ENCODE assay signal across 8 cellular contexts in genomic region chr16:89815639-89816348, GRCh38. TPM values are rescaled to one million over a fixed set of nuclear protein-coding genes. Genes with fewer than 3 reads are reported as not detected.
DNase-seq lines count a peak whose midpoint lies in the region; ATAC-seq and TF ChIP-seq lines count a peak whose summit lies in the region.

No MANE protein-coding gene starts in this region.

- H3K27me3 ChIP-seq in fibroblast of lung (ENCODE audit: control insufficient read depth, insufficient read depth, low read length) (no peaks in the 10 kb centered on the region), sigmoid colon (peaks cover 0 to 15% (median 0%) of the 10 kb centered on the region in 3 donors)

- peak; percentile 20 for ATAC-seq in GM18861 (IDR thresholded peaks at IDR 0.05; ENCODE audit: unreplicated experiment)
- peak; percentile 29 for ATAC-seq in HG03103 (IDR thresholded peaks at IDR 0.05; ENCODE audit: low read depth, unreplicated experiment)

- peak overlapping the region; percentile 68 for H2AFZ ChIP-seq in fibroblast of lung (ENCODE audit: low read length)

- H3K36me3 ChIP-seq in fibroblast of lung (ENCODE audit: control insufficient read depth, insufficient read depth, low read length) (no peaks in the 10 kb centered on the region), sigmoid colon (no peaks in the 10 kb centered on the region)

- WGBS in sigmoid colon, 2 donors, result 3 to 5% methylated on average over 65 of the region's 65 CpGs

- peak overlapping the region; percentile 47 for H3K27ac ChIP-seq in fibroblast of lung (ENCODE audit: insufficient read depth, low read length)
- H3K27ac ChIP-seq in sigmoid colon, result peak overlapping the region in 1 of 4 donors; percentile 91

- peaks cover 20% of the 10 kb centered on the region for H3K79me2 ChIP-seq in fibroblast of lung (ENCODE audit: control insufficient read depth, insufficient read depth, low read length)

- intact Hi-C loops in sigmoid colon (cut with DNase I), result loop anchor here (5.0 kb wide), 1 partner anchor 57 kb away; the partner anchor contains the start of gene TCF25

- H3K9me3 ChIP-seq in fibroblast of lung (ENCODE audit: control insufficient read depth, insufficient read depth, low read depth, low read length) (no peaks in the 10 kb centered on the region), sigmoid colon (no peaks in the 10 kb centered on the region)

- H3K4me2 ChIP-seq in fibroblast of lung (ENCODE audit: extremely low read depth, insufficient read depth, low read length), result peak overlapping the region; percentile 97

- DNase-seq in AG10803 (ENCODE audit: low read depth) (no peak), SKM-1 treated with dmso at 0.1 percent for 144 hours (lab: John Stamatoyannopoulos, UW; ENCODE audit: unreplicated experiment) (peak; percentile 26), fibroblast of lung (ENCODE audit: low read depth in 2 of 2) (no peak), sigmoid colon (no peak), NCI-H187 treated with DMSO at 0.1 percent for 48 hours (lab: John Stamatoyannopoulos, UW) (no peak), AG08395 (ENCODE audit: low spot score) (no peak)

- H3K4me3 ChIP-seq in AG10803 (ENCODE audit: low read length), result peak overlapping the region; percentile 56
- peak overlapping the region; percentile 59 to 84 (median 74) for H3K4me3 ChIP-seq in fibroblast of lung (replicated peaks in 1 of 4; ENCODE audit: control extremely low read depth in 1 of 4, insufficient read depth in 1 of 4, low read depth in 3 of 4, low read length in 4 of 4)
- peak overlapping the region in 3 of 4 donors; percentile 62 to 76 (median 69) for H3K4me3 ChIP-seq in sigmoid colon

- no peaks in the 10 kb centered on the region for H4K20me1 ChIP-seq in fibroblast of lung (ENCODE audit: control insufficient read depth, extremely low read depth, insufficient read depth, low read length)

- TF ChIP-seq EP300 in sigmoid colon (IDR thresholded peaks at IDR 0.05), result no peak

- peak overlapping the region; percentile 86 for H3K9ac ChIP-seq in fibroblast of lung (ENCODE audit: insufficient read depth, low read length)

- TF ChIP-seq POLR2A in sigmoid colon (IDR thresholded peaks at IDR 0.05), result no peak

- H3K4me1 ChIP-seq in fibroblast of lung (ENCODE audit: control insufficient read depth, extremely low read depth, insufficient read depth, low read length) (no peaks in the 10 kb centered on the region), sigmoid colon (peaks cover 0 to 19% (median 16%) of the 10 kb centered on the region in 4 donors)

- TF ChIP-seq CTCF in AG10803 (conservative IDR thresholded peaks at IDR 0.05; ENCODE audit: low read length), result no peak
- TF ChIP-seq CTCF in fibroblast of lung (conservative IDR thresholded peaks at IDR 0.05 in 1 of 2, IDR thresholded peaks at IDR 0.05 in 1 of 2; ENCODE audit: low read depth in 1 of 2, low read length in 2 of 2), result no peak
- no peak for TF ChIP-seq CTCF in sigmoid colon (IDR thresholded peaks at IDR 0.05)

RNA-seq across cellular contexts. Expression of gene FANCA, which starts 0.7 kb away (rescaled TPM):
- total RNA-seq in fibroblast of lung, result 1.8 and 5.1 TPM in 2 replicates
- polyA plus RNA-seq in fibroblast of lung, result 6.9 and 26.1 TPM in 2 replicates
- polyA plus RNA-seq in fibroblast of lung (2012), result 5.6 and 15.4 TPM in 2 replicates
- polyA minus RNA-seq in fibroblast of lung (ENCODE audit: low replicate concordance), result 56.7 and 80.0 TPM in 2 replicates
- 1 to 10 TPM in 3 of 4 donors, under 1 TPM in 1; 0.16 to 4.7 (median 3.0) TPM for total RNA-seq in sigmoid colon
- polyA plus RNA-seq in sigmoid colon, result 10 to 100 TPM in 1 of 3 donors, 1 to 10 TPM in 2; 7.2 to 26.5 (median 7.6) TPM

RNA-seq across cellular contexts. Expression of gene SPIRE2, which starts 12.5 kb away (rescaled TPM):
- total RNA-seq in fibroblast of lung (2.6 and 3.8 TPM in 2 replicates), sigmoid colon (1 to 10 TPM in 2 of 4 donors, under 1 TPM in 2; 0.82 to 5.3 (median 1.4) TPM)
- polyA plus RNA-seq in fibroblast of lung (0.59 and 1.8 TPM in 2 replicates), sigmoid colon (10 to 100 TPM; 34.2 to 44.0 (median 43.9) TPM)
- 0.82 and 1.9 TPM in 2 replicates for polyA plus RNA-seq in fibroblast of lung (2012)
- polyA minus RNA-seq in fibroblast of lung (ENCODE audit: low replicate concordance), result 0.59 and 1.8 TPM in 2 replicates

RNA-seq across cellular contexts. Expression of gene TCF25, which starts 57.6 kb away (rescaled TPM):
- 171 and 176 TPM in 2 replicates for total RNA-seq in fibroblast of lung
- 150 and 158 TPM in 2 replicates for polyA plus RNA-seq in fibroblast of lung
- 174 and 189 TPM in 2 replicates for polyA plus RNA-seq in fibroblast of lung (2012)
- 168 and 191 TPM in 2 replicates for polyA minus RNA-seq in fibroblast of lung (ENCODE audit: low replicate concordance)
- total RNA-seq in sigmoid colon, result 100 to 1,000 TPM; 131 to 244 (median 181) TPM
- 100 to 1,000 TPM in 2 of 3 donors, 10 to 100 TPM in 1; 89.7 to 161 (median 106) TPM for polyA plus RNA-seq in sigmoid colon
